25 cellular contexts compared by ENCODE assay signal in the genomic region with DNA sequence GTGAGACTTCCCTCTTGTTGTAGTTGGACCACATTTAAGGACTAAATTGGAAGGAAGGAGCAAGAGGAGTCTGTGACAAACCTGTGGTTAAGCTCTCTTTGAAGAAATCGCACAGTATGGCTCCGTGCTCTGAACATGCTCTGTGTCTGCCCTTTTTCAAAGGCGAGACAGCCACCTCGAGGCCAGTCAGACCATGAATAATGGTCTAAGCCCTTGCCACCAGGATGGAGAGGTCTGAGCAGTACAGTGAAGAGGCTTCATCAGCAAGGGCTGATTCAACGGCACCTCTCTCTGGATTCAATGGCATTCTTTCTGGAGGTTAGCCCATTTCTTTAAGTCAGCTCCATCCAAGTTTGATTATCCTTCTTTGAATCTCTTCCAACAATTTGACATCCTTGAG. TPM values are rescaled to one million over a fixed set of nuclear protein-coding genes. Genes with fewer than 3 reads are reported as not detected.
DNase-seq lines count a peak whose midpoint lies in the region; ATAC-seq and TF ChIP-seq lines count a peak whose summit lies in the region.
"Had no signal": no experiment of that assay in that cellular context is flagged by ENCODE, and none has a peak within 500 bp of the region (broad histone marks: within the 10 kb centered on the region; RNA-seq: fewer than 3 reads in every experiment).

No MANE protein-coding gene starts in this region.

- H3K27me3 Mint-ChIP-seq in stimulated activated memory B cell treated with anti-CD40 and anti-IgM and Interleukin-4, amounts not matched to agents 10 μg/mL and 1 μg/mL and 100 μg/mL, for 72 hours: peaks cover 26% of the 10 kb centered on the region

- H3K9me3 Mint-ChIP-seq in stimulated activated memory B cell treated with anti-CD40 and anti-IgM and Interleukin-4, amounts not matched to agents 10 μg/mL and 1 μg/mL and 100 μg/mL, for 72 hours: no peaks in the 10 kb centered on the region

- H3K27me3 ChIP-seq in brain microvascular endothelial cell (replicated peaks): no peaks in the 10 kb centered on the region
- no peaks in the 10 kb centered on the region for H3K27me3 ChIP-seq in ascending aorta
- H3K27me3 ChIP-seq: BLaER1 treated with 17β-estradiol and CSF1 and Interleukin-3, amounts not matched to agents 10 nM and 100 nM; esophagus muscularis mucosa; left lung had no signal

- ATAC-seq in Right ventricle myocardium superior (ENCODE audit: poor library complexity): peak; percentile 81
- ATAC-seq in stimulated activated memory B cell treated with anti-CD40 and anti-IgM and Interleukin-4, amounts not matched to agents 10 μg/mL and 1 μg/mL and 100 μg/mL, for 72 hours: peak; percentile 29
- ATAC-seq: GM23338, left lung, mucosa of descending colon, T-helper 17 cell had no signal

- no peaks in the 10 kb centered on the region for H3K9me3 ChIP-seq in ascending aorta
- H3K9me3 ChIP-seq: esophagus muscularis mucosa, left lung, mucosa of descending colon had no signal

- H3K4me1 ChIP-seq in ascending aorta: no peaks in the 10 kb centered on the region
- H3K4me1 ChIP-seq: esophagus muscularis mucosa, left lung had no signal

- H3K36me3 Mint-ChIP-seq in stimulated activated memory B cell treated with anti-CD40 and anti-IgM and Interleukin-4, amounts not matched to agents 10 μg/mL and 1 μg/mL and 100 μg/mL, for 72 hours: no peaks in the 10 kb centered on the region

- H3K27ac ChIP-seq in brain microvascular endothelial cell: no peak overlapping the region
- no peak overlapping the region for H3K27ac ChIP-seq in ascending aorta
- H3K27ac ChIP-seq: BLaER1 treated with 17β-estradiol and CSF1 and Interleukin-3, amounts not matched to agents 10 nM and 100 nM; esophagus muscularis mucosa; left lung; WERI-Rb-1 had no signal

- peak; percentile 30 for TF ChIP-seq CTCF in brain microvascular endothelial cell (IDR thresholded peaks at IDR 0.05; ENCODE audit: low read depth, low read length, missing control alignments)
- TF ChIP-seq CTCF in ascending aorta (IDR thresholded peaks at IDR 0.05): no peak

- in situ Hi-C loops in brain microvascular endothelial cell (cut with HindIII; ENCODE audit: low pct_ligation_motif_present, low sequenced_read_pairs): no loop called here

- DNase-seq in Right ventricle myocardium superior (no peak), cardiac septum (ENCODE audit: low spot score) (no peak), M059J (ENCODE audit: low read depth) (peak; percentile 65), brain microvascular endothelial cell (peak; percentile 34), ascending aorta (ENCODE audit: low spot score in 2 of 2) (no peak), NOMO-1 treated with dmso at 0.1 percent for 144 hours (lab: John Stamatoyannopoulos, UW; ENCODE audit: unreplicated experiment) (no peak), NCI-H128 (lab: John Stamatoyannopoulos, UW; ENCODE audit: unreplicated experiment) (no peak)
- DNase-seq: activated gamma-delta T cell; Calu3; effector memory CD4-positive, alpha-beta T cell; GDM1; left lung; mucosa of descending colon; NCI-H146; posterior cingulate gyrus; stimulated activated CD4-positive, alpha-beta T cell treated with anti-CD3 and anti-CD28 coated beads, Interleukin-1b, Interleukin-23, amount 100 ng/mL, for 48 hours; stimulated activated naive CD4-positive, alpha-beta T cell; T-helper 17 cell; WERI-Rb-1 had no signal

- intact Hi-C loops in Right ventricle myocardium superior (cut with DNase I) (no loop called here), cardiac septum (cut with DNase I) (no loop called here), ascending aorta (cut with DNase I) (no loop called here)

- no peak overlapping the region for H3K27ac Mint-ChIP-seq in stimulated activated memory B cell treated with anti-CD40 and anti-IgM and Interleukin-4, amounts not matched to agents 10 μg/mL and 1 μg/mL and 100 μg/mL, for 72 hours
- H3K27ac Mint-ChIP-seq: GM23338, T-helper 17 cell had no signal

- H3K4me3 Mint-ChIP-seq in stimulated activated memory B cell treated with anti-CD40 and anti-IgM and Interleukin-4, amounts not matched to agents 10 μg/mL and 1 μg/mL and 100 μg/mL, for 72 hours: no peak overlapping the region
- H3K4me3 Mint-ChIP-seq: GM23338, T-helper 17 cell had no signal

- H3K4me3 ChIP-seq in brain microvascular endothelial cell (ENCODE audit: low read depth, low read length) (no peak overlapping the region), ascending aorta (no peak overlapping the region)
- H3K4me3 ChIP-seq: BLaER1 treated with 17β-estradiol and CSF1 and Interleukin-3, amounts not matched to agents 10 nM and 100 nM; esophagus muscularis mucosa; GM23338; left lung; mucosa of descending colon had no signal

- H3K4me1 Mint-ChIP-seq in stimulated activated memory B cell treated with anti-CD40 and anti-IgM and Interleukin-4, amounts not matched to agents 10 μg/mL and 1 μg/mL and 100 μg/mL, for 72 hours: no peaks in the 10 kb centered on the region
- H3K4me1 Mint-ChIP-seq: GM23338, T-helper 17 cell had no signal

- H3K36me3 ChIP-seq in brain microvascular endothelial cell (replicated peaks) (no peaks in the 10 kb centered on the region), ascending aorta (no peaks in the 10 kb centered on the region)
- H3K36me3 ChIP-seq: BLaER1 treated with 17β-estradiol and CSF1 and Interleukin-3, amounts not matched to agents 10 nM and 100 nM; esophagus muscularis mucosa; left lung; WERI-Rb-1 had no signal

RNA-seq across cellular contexts. Expression of a gene that starts 30.9 kb away (rescaled TPM):
- total RNA-seq in Right ventricle myocardium superior: 4.6 TPM
- total RNA-seq in cardiac septum: 0.22 TPM
- not detected in 2 replicates for total RNA-seq in M059J (2014; rRNA removed; shearing (Covaris generic))
- not detected for total RNA-seq in ascending aorta
- total RNA-seq: Calu3, esophagus muscularis mucosa, GM23338, LHCN-M2, skeletal muscle tissue, T-helper 17 cell had no signal

Comparison
In these comparisons a context has a peak if more than half of its experiments do, and no peak if none do; other contexts are left out.
1. DNase-seq: peak in M059J (single experiment) and brain microvascular endothelial cell (single experiment); none in Right ventricle myocardium superior (single experiment), cardiac septum (single experiment), ascending aorta (0 of 2), NOMO-1 treated with dmso at 0.1 percent for 144 hours (single experiment) and NCI-H128 (single experiment).